In the genomic region with DNA sequence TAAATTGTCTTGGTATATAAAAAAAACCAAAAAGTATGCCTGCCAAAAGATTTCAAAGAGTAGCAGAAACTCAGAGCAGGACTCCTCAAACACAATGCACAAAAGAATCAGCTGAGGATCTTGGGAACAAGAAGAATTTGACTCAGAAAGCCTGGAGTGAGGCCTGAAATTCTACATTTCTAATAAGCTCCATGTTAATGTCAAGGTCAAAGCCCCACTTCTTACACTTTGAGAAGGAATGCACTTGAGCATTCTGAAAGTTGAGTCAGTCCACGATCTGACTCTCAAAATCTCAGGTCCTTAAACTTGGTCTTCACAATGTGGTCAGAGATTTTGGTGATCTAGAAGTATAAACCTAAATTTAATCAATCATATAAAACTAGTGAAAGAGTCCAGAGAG, we compare ENCODE assay signal across 7 cellular contexts.
"Had no signal": no experiment of that assay in that cellular context is flagged by ENCODE, and none has a peak within 500 bp of the region (broad histone marks: within the 10 kb centered on the region; RNA-seq: fewer than 3 reads in every experiment).

No MANE protein-coding gene starts in this region.

- H3K9ac ChIP-seq: GM23248 had no signal

- H3K27ac ChIP-seq: GM23248 had no signal

- H3K4me3 ChIP-seq: GM23248, K562 had no signal

- DNase-seq: GM23248, GOT3, H7, HCEC 1CT, IMR-90, KG1 had no signal

- ATAC-seq: K562 had no signal

- H2AFZ ChIP-seq: GM23248 had no signal
